Comparison of ENCODE assay signal across 21 cellular contexts in genomic region chr2:8395718-8396117, GRCh38.
DNase-seq lines count a peak whose midpoint lies in the region; ATAC-seq and TF ChIP-seq lines count a peak whose summit lies in the region.
"Had no signal": no experiment of that assay in that cellular context is flagged by ENCODE, and none has a peak within 500 bp of the region (broad histone marks: within the 10 kb centered on the region; RNA-seq: fewer than 3 reads in every experiment).

No MANE protein-coding gene starts in this region.

- no peak overlapping the region for H2BK15ac ChIP-seq in mesendoderm (replicated peaks; ENCODE audit: low read depth)

- no peak for TF ChIP-seq POLR2A in Peyer's patch (IDR thresholded peaks at IDR 0.05)

- TF ChIP-seq CTCF in neural crest cell (conservative IDR thresholded peaks at IDR 0.05), result no peak
- TF ChIP-seq CTCF in Peyer's patch (IDR thresholded peaks at IDR 0.05), result no peak

- intact Hi-C loops in activated CD4-positive, alpha-beta T cell treated with anti-CD3 and anti-CD28 coated beads, Interleukin-2, amount 10 ng/mL, durations not matched to agents 24 days and 14 days (cut with micrococcal nuclease), result no loop called here
- intact Hi-C loops in activated T-helper 2 cell treated with anti-CD3 and anti-CD28 coated beads, Interferon-gamma antibody, Interleukin-2, Interleukin-4, amounts not matched to agents 10 μg/mL and 5 μg/mL and 100 μg/mL, durations not matched to agents 14 hours and 24 hours and 36 hours (cut with micrococcal nuclease), result no loop called here

- peaks cover 7% of the 10 kb centered on the region for H3K4me1 Mint-ChIP-seq in activated CD4-positive, alpha-beta T cell treated with anti-CD3 and anti-CD28 coated beads, Interleukin-2, amount 10 ng/mL, durations not matched to agents 24 days and 14 days
- peaks cover 3% of the 10 kb centered on the region for H3K4me1 Mint-ChIP-seq in activated T-helper 2 cell treated with anti-CD3 and anti-CD28 coated beads, Interferon-gamma antibody, Interleukin-2, Interleukin-4, amounts not matched to agents 10 μg/mL and 5 μg/mL and 100 μg/mL, durations not matched to agents 14 hours and 24 hours and 36 hours (ENCODE audit: low read depth)
- H3K4me1 Mint-ChIP-seq in neural crest cell, result peaks cover 15% of the 10 kb centered on the region

- H3K79me2 ChIP-seq in mesendoderm (ENCODE audit: control insufficient read depth, insufficient read depth, low read length), result no peaks in the 10 kb centered on the region

- H3K4me3 Mint-ChIP-seq in activated CD4-positive, alpha-beta T cell treated with anti-CD3 and anti-CD28 coated beads, Interleukin-2, amount 10 ng/mL, durations not matched to agents 24 days and 14 days, result no peak overlapping the region
- H3K4me3 Mint-ChIP-seq in activated T-helper 2 cell treated with anti-CD3 and anti-CD28 coated beads, Interferon-gamma antibody, Interleukin-2, Interleukin-4, amounts not matched to agents 10 μg/mL and 5 μg/mL and 100 μg/mL, durations not matched to agents 14 hours and 24 hours and 36 hours (ENCODE audit: low read depth), result no peak overlapping the region
- H3K4me3 Mint-ChIP-seq in neural crest cell, result no peak overlapping the region
- H3K4me3 Mint-ChIP-seq: CD4-positive, CD25-positive, alpha-beta regulatory T cell; CD8-positive, alpha-beta T cell had no signal

- peaks cover 0 to 12% (median 0%) of the 10 kb centered on the region in 11 experiments; a peak in 3 of 22 replicates for H3K9me3 ChIP-seq in BLaER1 treated with 17β-estradiol and CSF1 and Interleukin-3, amounts not matched to agents 10 nM and 100 nM (replicated peaks in 1 of 11)
- H3K9me3 ChIP-seq in Peyer's patch, result no peaks in the 10 kb centered on the region
- H3K9me3 ChIP-seq: BE2C had no signal

- H3K27me3 ChIP-seq in BLaER1 treated with 17β-estradiol and CSF1 and Interleukin-3, amounts not matched to agents 10 nM and 100 nM, result no peaks in the 10 kb centered on the region
- H3K27me3 ChIP-seq in Peyer's patch (no peaks in the 10 kb centered on the region), mesendoderm (ENCODE audit: insufficient read depth, low read length, poor library complexity) (no peaks in the 10 kb centered on the region)
- H3K27me3 ChIP-seq: BE2C had no signal

- H3K56ac ChIP-seq in mesendoderm (ENCODE audit: low read length), result no peak overlapping the region

- peaks cover 4% of the 10 kb centered on the region for H3K27me3 Mint-ChIP-seq in activated CD4-positive, alpha-beta T cell treated with anti-CD3 and anti-CD28 coated beads, Interleukin-2, amount 10 ng/mL, durations not matched to agents 24 days and 14 days
- H3K27me3 Mint-ChIP-seq in activated T-helper 2 cell treated with anti-CD3 and anti-CD28 coated beads, Interferon-gamma antibody, Interleukin-2, Interleukin-4, amounts not matched to agents 10 μg/mL and 5 μg/mL and 100 μg/mL, durations not matched to agents 14 hours and 24 hours and 36 hours (ENCODE audit: low read depth), result peaks cover 14% of the 10 kb centered on the region
- no peaks in the 10 kb centered on the region for H3K27me3 Mint-ChIP-seq in neural crest cell (ENCODE audit: low read depth)
- H3K27me3 Mint-ChIP-seq: CD4-positive, CD25-positive, alpha-beta regulatory T cell had no signal

- no peak overlapping the region for H3K23ac ChIP-seq in mesendoderm (ENCODE audit: low read length)

- H3K9me3 Mint-ChIP-seq in activated CD4-positive, alpha-beta T cell treated with anti-CD3 and anti-CD28 coated beads, Interleukin-2, amount 10 ng/mL, durations not matched to agents 24 days and 14 days, result peaks cover 13% of the 10 kb centered on the region
- H3K9me3 Mint-ChIP-seq in activated T-helper 2 cell treated with anti-CD3 and anti-CD28 coated beads, Interferon-gamma antibody, Interleukin-2, Interleukin-4, amounts not matched to agents 10 μg/mL and 5 μg/mL and 100 μg/mL, durations not matched to agents 14 hours and 24 hours and 36 hours, result peaks cover 11% of the 10 kb centered on the region
- peaks cover 3% of the 10 kb centered on the region for H3K9me3 Mint-ChIP-seq in neural crest cell
- H3K9me3 Mint-ChIP-seq: CD8-positive, alpha-beta T cell had no signal

- no peak for DNase-seq in activated CD4-positive, alpha-beta T cell treated with anti-CD3 and anti-CD28 coated beads, Interleukin-2, amount 10 ng/mL, durations not matched to agents 24 days and 14 days
- DNase-seq in activated CD4-positive, alpha-beta T cell treated with anti-CD3 and anti-CD28 coated beads, Interleukin-2, amount 50 U/mL, for 1 hour, result no peak
- DNase-seq in activated T-helper 2 cell treated with anti-CD3 and anti-CD28 coated beads, Interferon-gamma antibody, Interleukin-2, Interleukin-4, amounts not matched to agents 10 μg/mL and 5 μg/mL and 100 μg/mL, durations not matched to agents 14 hours and 24 hours and 36 hours (ENCODE audit: low spot score), result no peak
- no peak for DNase-seq in neural crest cell (ENCODE audit: low read depth, low spot score)
- DNase-seq in Peyer's patch, result no peak
- no peak for DNase-seq in mesendoderm
- DNase-seq: ACHN; AML-193; BE2C; CD4-positive, CD25-positive, alpha-beta regulatory T cell; CD8-positive, alpha-beta T cell; DMS53; DMS79 treated with DMSO at 0.1 percent for 48 hours; GF-D8; GM23248; H7; HCEC 1CT had no signal

- no peak overlapping the region for H4K8ac ChIP-seq in mesendoderm (ENCODE audit: low read depth, low read length)

- no peak overlapping the region; a peak in 1 of 22 replicates for H3K9ac ChIP-seq in BLaER1 treated with 17β-estradiol and CSF1 and Interleukin-3, amounts not matched to agents 10 nM and 100 nM
- no peak overlapping the region for H3K9ac ChIP-seq in mesendoderm (ENCODE audit: low read length)
- H3K9ac ChIP-seq: GM23248 had no signal

- H3K36me3 Mint-ChIP-seq in activated CD4-positive, alpha-beta T cell treated with anti-CD3 and anti-CD28 coated beads, Interleukin-2, amount 10 ng/mL, durations not matched to agents 24 days and 14 days (ENCODE audit: low read depth), result no peaks in the 10 kb centered on the region
- no peaks in the 10 kb centered on the region for H3K36me3 Mint-ChIP-seq in activated T-helper 2 cell treated with anti-CD3 and anti-CD28 coated beads, Interferon-gamma antibody, Interleukin-2, Interleukin-4, amounts not matched to agents 10 μg/mL and 5 μg/mL and 100 μg/mL, durations not matched to agents 14 hours and 24 hours and 36 hours (ENCODE audit: low read depth)
- H3K36me3 Mint-ChIP-seq in neural crest cell (ENCODE audit: low read depth), result no peaks in the 10 kb centered on the region
- H3K36me3 Mint-ChIP-seq: CD4-positive, CD25-positive, alpha-beta regulatory T cell; CD8-positive, alpha-beta T cell had no signal

- no peak for ATAC-seq in GM21737 (IDR thresholded peaks at IDR 0.05; ENCODE audit: unreplicated experiment)
- ATAC-seq: CD8-positive, alpha-beta T cell had no signal

- H3K36me3 ChIP-seq in BLaER1 treated with 17β-estradiol and CSF1 and Interleukin-3, amounts not matched to agents 10 nM and 100 nM, result no peaks in the 10 kb centered on the region
- no peaks in the 10 kb centered on the region for H3K36me3 ChIP-seq in Peyer's patch
- no peaks in the 10 kb centered on the region for H3K36me3 ChIP-seq in mesendoderm (ENCODE audit: control insufficient read depth, insufficient read depth, low read length)
- H3K36me3 ChIP-seq: BE2C had no signal

- no peak overlapping the region for H2BK120ac ChIP-seq in mesendoderm (ENCODE audit: low read depth, low read length)

- H4K5ac ChIP-seq in mesendoderm (ENCODE audit: low read length), result no peak overlapping the region

- H3K4ac ChIP-seq in mesendoderm (ENCODE audit: low read depth, low read length), result no peak overlapping the region

- no peak overlapping the region for H2AK5ac ChIP-seq in mesendoderm (ENCODE audit: low read length)

- no peaks in the 10 kb centered on the region for H4K20me1 ChIP-seq in BLaER1 treated with 17β-estradiol and CSF1 and Interleukin-3, amounts not matched to agents 10 nM and 100 nM

- H2BK5ac ChIP-seq in mesendoderm (ENCODE audit: low read length), result no peak overlapping the region

- H3K4me1 ChIP-seq in BLaER1 treated with 17β-estradiol and CSF1 and Interleukin-3, amounts not matched to agents 10 nM and 100 nM, result peaks cover 24 to 44% (median 31%) of the 10 kb centered on the region in 10 experiments
- H3K4me1 ChIP-seq in Peyer's patch (no peaks in the 10 kb centered on the region), mesendoderm (ENCODE audit: control insufficient read depth, low read depth, low read length) (no peaks in the 10 kb centered on the region)
- H3K4me1 ChIP-seq: BE2C had no signal

- H3K79me1 ChIP-seq in mesendoderm (ENCODE audit: low read length), result no peaks in the 10 kb centered on the region

- H3K27ac ChIP-seq in BLaER1 treated with 17β-estradiol and CSF1 and Interleukin-3, amounts not matched to agents 10 nM and 100 nM, result 0 out of 22 replicates have a peak overlapping the region, but pooled peaks of 1 of the 11 experiments have one; percentile 1
- H3K27ac ChIP-seq in Peyer's patch (no peak overlapping the region), mesendoderm (ENCODE audit: low read depth, low read length) (no peak overlapping the region)
- H3K27ac ChIP-seq: 22Rv1, C4-2B, GM23248 had no signal

- H3K4me3 ChIP-seq in BLaER1 treated with 17β-estradiol and CSF1 and Interleukin-3, amounts not matched to agents 10 nM and 100 nM, result no peak overlapping the region
- H3K4me3 ChIP-seq in Peyer's patch (no peak overlapping the region), mesendoderm (ENCODE audit: low read length) (no peak overlapping the region)
- H3K4me3 ChIP-seq: GM23248 had no signal

- no CpG with 5 or more reads among the region's 1 CpG for WGBS in mesendoderm (ENCODE audit: extremely low coverage, insufficient coverage, low lambda C conversion rate)

- H3K18ac ChIP-seq in mesendoderm (ENCODE audit: low read length), result no peak overlapping the region

- H3K27ac Mint-ChIP-seq in activated CD4-positive, alpha-beta T cell treated with anti-CD3 and anti-CD28 coated beads, Interleukin-2, amount 10 ng/mL, durations not matched to agents 24 days and 14 days, result peak overlapping the region; percentile 21
- H3K27ac Mint-ChIP-seq in activated T-helper 2 cell treated with anti-CD3 and anti-CD28 coated beads, Interferon-gamma antibody, Interleukin-2, Interleukin-4, amounts not matched to agents 10 μg/mL and 5 μg/mL and 100 μg/mL, durations not matched to agents 14 hours and 24 hours and 36 hours, result peak overlapping the region; percentile 11
- H3K27ac Mint-ChIP-seq in neural crest cell (ENCODE audit: unreplicated experiment), result peak overlapping the region; percentile 58
- H3K27ac Mint-ChIP-seq: CD4-positive, CD25-positive, alpha-beta regulatory T cell; CD8-positive, alpha-beta T cell had no signal

- H3K4me2 ChIP-seq in BLaER1 treated with 17β-estradiol and CSF1 and Interleukin-3, amounts not matched to agents 10 nM and 100 nM, result peak overlapping the region in 9 of 11 experiments; percentile 7 to 80 (median 64); a peak in 13 of 22 replicates
- H3K4me2 ChIP-seq in mesendoderm (ENCODE audit: low read length), result no peak overlapping the region
